ENCODE assay signal across 3 cellular contexts in the genomic region with DNA sequence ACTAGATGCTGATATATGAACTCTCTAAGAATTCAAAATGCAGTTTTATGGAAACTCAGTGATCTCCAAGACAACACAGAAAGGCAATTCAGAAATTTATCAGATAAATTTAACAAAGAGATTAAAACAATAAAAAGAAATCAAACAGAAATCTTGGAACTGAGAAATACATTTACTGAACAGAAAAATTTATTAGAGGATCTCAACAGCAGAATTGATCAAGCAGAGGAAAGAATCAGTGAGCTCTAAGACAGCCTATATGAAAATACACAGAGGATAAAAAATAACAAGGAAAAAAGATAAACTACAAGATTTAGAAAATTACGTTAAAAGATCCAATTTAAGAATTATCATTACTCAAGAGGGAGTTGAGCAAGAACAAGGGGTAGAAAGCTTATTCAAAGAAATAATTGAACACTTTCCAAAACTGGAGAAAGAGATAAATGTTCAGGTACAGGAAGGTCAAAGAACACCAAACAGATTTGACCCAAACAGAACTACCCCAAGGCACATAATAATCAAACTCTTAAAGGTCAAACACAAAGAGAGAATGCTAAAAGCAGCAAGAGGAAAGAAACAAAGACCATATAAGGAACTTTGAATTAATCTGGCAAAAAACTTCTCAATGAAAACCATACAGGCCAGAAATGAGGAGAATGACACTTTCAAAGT.
TF ChIP-seq lines count a peak whose summit lies in the region.

No MANE protein-coding gene starts in this region.

TF ChIP-seq in liver, 16 proteins besides CTCF, POLR2A, EP300 and RAD21:
- TF ChIP-seq EGR1 (IDR thresholded peaks at IDR 0.05; ENCODE audit: low read depth in 2 of 2) (no peak), JUND (IDR thresholded peaks at IDR 0.05) (peak in 1 of 2 donors; percentile 52), SP1 (IDR thresholded peaks at IDR 0.05) (peak; percentile 36), HNF4G (IDR thresholded peaks at IDR 0.05) (no peak), FOXA2 (IDR thresholded peaks at IDR 0.05) (no peak), RXRA (IDR thresholded peaks at IDR 0.05) (peak; percentile 55 to 70), HNF4A (conservative IDR thresholded peaks at IDR 0.05) (peak; percentile 66 to 76), NR2F2 (IDR thresholded peaks at IDR 0.05) (no peak), YY1 (IDR thresholded peaks at IDR 0.05) (no peak), GABPA (IDR thresholded peaks at IDR 0.05 in 1 of 2, conservative IDR thresholded peaks at IDR 0.05 in 1 of 2) (no peak), FOXA1 (IDR thresholded peaks at IDR 0.05) (no peak), TAF1 (conservative IDR thresholded peaks at IDR 0.05) (no peak)
- TF ChIP-seq, protein P1, sequence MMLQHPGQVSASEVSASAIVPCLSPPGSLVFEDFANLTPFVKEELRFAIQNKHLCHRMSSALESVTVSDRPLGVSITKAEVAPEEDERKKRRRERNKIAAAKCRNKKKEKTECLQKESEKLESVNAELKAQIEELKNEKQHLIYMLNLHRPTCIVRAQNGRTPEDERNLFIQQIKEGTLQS (IDR thresholded peaks at IDR 0.05) = no peak
- TF ChIP-seq, protein P2, sequence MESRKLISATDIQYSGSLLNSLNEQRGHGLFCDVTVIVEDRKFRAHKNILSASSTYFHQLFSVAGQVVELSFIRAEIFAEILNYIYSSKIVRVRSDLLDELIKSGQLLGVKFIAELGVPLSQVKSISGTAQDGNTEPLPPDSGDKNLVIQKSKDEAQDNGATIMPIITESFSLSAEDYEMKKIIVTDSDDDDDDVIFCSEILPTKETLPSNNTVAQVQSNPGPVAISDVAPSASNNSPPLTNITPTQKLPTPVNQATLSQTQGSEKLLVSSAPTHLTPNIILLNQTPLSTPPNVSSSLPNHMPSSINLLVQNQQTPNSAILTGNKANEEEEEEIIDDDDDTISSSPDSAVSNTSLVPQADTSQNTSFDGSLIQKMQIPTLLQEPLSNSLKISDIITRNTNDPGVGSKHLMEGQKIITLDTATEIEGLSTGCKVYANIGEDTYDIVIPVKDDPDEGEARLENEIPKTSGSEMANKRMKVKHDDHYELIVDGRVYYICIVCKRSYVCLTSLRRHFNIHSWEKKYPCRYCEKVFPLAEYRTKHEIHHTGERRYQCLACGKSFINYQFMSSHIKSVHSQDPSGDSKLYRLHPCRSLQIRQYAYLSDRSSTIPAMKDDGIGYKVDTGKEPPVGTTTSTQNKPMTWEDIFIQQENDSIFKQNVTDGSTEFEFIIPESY (IDR thresholded peaks at IDR 0.05) = no peak
- TF ChIP-seq, protein P3, sequence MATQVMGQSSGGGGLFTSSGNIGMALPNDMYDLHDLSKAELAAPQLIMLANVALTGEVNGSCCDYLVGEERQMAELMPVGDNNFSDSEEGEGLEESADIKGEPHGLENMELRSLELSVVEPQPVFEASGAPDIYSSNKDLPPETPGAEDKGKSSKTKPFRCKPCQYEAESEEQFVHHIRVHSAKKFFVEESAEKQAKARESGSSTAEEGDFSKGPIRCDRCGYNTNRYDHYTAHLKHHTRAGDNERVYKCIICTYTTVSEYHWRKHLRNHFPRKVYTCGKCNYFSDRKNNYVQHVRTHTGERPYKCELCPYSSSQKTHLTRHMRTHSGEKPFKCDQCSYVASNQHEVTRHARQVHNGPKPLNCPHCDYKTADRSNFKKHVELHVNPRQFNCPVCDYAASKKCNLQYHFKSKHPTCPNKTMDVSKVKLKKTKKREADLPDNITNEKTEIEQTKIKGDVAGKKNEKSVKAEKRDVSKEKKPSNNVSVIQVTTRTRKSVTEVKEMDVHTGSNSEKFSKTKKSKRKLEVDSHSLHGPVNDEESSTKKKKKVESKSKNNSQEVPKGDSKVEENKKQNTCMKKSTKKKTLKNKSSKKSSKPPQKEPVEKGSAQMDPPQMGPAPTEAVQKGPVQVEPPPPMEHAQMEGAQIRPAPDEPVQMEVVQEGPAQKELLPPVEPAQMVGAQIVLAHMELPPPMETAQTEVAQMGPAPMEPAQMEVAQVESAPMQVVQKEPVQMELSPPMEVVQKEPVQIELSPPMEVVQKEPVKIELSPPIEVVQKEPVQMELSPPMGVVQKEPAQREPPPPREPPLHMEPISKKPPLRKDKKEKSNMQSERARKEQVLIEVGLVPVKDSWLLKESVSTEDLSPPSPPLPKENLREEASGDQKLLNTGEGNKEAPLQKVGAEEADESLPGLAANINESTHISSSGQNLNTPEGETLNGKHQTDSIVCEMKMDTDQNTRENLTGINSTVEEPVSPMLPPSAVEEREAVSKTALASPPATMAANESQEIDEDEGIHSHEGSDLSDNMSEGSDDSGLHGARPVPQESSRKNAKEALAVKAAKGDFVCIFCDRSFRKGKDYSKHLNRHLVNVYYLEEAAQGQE (IDR thresholded peaks at IDR 0.05) = no peak
- TF ChIP-seq, protein P4, sequence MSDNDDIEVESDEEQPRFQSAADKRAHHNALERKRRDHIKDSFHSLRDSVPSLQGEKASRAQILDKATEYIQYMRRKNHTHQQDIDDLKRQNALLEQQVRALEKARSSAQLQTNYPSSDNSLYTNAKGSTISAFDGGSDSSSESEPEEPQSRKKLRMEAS (IDR thresholded peaks at IDR 0.05) = no peak

TF ChIP-seq in HepG2, 621 proteins besides CTCF, POLR2A, EP300 and RAD21:
- no peak for TF ChIP-seq MBD4 (IDR thresholded peaks at IDR 0.05; ENCODE audit: borderline replicate concordance, low read length)

TF ChIP-seq in K562, 482 proteins besides CTCF, POLR2A, EP300 and RAD21:
- TF ChIP-seq, protein P5, sequence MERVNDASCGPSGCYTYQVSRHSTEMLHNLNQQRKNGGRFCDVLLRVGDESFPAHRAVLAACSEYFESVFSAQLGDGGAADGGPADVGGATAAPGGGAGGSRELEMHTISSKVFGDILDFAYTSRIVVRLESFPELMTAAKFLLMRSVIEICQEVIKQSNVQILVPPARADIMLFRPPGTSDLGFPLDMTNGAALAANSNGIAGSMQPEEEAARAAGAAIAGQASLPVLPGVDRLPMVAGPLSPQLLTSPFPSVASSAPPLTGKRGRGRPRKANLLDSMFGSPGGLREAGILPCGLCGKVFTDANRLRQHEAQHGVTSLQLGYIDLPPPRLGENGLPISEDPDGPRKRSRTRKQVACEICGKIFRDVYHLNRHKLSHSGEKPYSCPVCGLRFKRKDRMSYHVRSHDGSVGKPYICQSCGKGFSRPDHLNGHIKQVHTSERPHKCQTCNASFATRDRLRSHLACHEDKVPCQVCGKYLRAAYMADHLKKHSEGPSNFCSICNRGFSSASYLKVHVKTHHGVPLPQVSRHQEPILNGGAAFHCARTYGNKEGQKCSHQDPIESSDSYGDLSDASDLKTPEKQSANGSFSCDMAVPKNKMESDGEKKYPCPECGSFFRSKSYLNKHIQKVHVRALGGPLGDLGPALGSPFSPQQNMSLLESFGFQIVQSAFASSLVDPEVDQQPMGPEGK (CRISPR knock-in tag; IDR thresholded peaks at IDR 0.05; ENCODE audit: borderline replicate concordance) = no peak
- TF ChIP-seq, protein P6, sequence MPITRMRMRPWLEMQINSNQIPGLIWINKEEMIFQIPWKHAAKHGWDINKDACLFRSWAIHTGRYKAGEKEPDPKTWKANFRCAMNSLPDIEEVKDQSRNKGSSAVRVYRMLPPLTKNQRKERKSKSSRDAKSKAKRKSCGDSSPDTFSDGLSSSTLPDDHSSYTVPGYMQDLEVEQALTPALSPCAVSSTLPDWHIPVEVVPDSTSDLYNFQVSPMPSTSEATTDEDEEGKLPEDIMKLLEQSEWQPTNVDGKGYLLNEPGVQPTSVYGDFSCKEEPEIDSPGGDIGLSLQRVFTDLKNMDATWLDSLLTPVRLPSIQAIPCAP (CRISPR knock-in tag; IDR thresholded peaks at IDR 0.05; ENCODE audit: borderline replicate concordance) = no peak
- TF ChIP-seq, protein P7, sequence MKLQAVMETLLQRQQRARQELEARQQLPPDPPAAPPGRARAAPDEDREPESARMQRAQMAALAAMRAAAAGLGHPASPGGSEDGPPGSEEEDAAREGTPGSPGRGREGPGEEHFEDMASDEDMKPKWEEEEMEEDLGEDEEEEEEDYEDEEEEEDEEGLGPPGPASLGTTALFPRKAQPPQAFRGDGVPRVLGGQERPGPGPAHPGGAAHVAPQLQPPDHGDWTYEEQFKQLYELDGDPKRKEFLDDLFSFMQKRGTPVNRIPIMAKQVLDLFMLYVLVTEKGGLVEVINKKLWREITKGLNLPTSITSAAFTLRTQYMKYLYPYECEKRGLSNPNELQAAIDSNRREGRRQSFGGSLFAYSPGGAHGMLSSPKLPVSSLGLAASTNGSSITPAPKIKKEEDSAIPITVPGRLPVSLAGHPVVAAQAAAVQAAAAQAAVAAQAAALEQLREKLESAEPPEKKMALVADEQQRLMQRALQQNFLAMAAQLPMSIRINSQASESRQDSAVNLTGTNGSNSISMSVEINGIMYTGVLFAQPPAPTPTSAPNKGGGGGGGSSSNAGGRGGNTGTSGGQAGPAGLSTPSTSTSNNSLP (IDR thresholded peaks at IDR 0.05; ENCODE audit: borderline replicate concordance, low read depth, low read length) = no peak
- TF ChIP-seq CBX3 (IDR thresholded peaks at IDR 0.05; ENCODE audit: borderline replicate concordance in 1 of 2, low read length in 2 of 2) (peak in 1 of 2 experiments; percentile 45; a peak in 1 of 3 replicates), TCFL5 (CRISPR knock-in tag; conservative IDR thresholded peaks at IDR 0.05) (no peak), CBX8 (IDR thresholded peaks at IDR 0.05; ENCODE audit: borderline replicate concordance, extremely low read depth, low read depth, low read length, poor library complexity, severe bottlenecking) (no peak), CEBPG (CRISPR knock-in tag; IDR thresholded peaks at IDR 0.05) (no peak), CEBPG (tag; conservative IDR thresholded peaks at IDR 0.05 in 1 of 2, IDR thresholded peaks at IDR 0.05 in 1 of 2) (no peak), NEUROD1 (IDR thresholded peaks at IDR 0.05; ENCODE audit: borderline replicate concordance, low read depth, low read length, partially characterized antibody) (no peak), CSDE1 (IDR thresholded peaks at IDR 0.05) (no peak), NFE2 (IDR thresholded peaks at IDR 0.05; ENCODE audit: low read depth) (no peak), TRIM28 (IDR thresholded peaks at IDR 0.05) (peak; percentile 49; the same call in 1 of the 2 replicates), TRIM24 (IDR thresholded peaks at IDR 0.05) (peak; percentile 71 to 79)
- TF ChIP-seq, protein P8, sequence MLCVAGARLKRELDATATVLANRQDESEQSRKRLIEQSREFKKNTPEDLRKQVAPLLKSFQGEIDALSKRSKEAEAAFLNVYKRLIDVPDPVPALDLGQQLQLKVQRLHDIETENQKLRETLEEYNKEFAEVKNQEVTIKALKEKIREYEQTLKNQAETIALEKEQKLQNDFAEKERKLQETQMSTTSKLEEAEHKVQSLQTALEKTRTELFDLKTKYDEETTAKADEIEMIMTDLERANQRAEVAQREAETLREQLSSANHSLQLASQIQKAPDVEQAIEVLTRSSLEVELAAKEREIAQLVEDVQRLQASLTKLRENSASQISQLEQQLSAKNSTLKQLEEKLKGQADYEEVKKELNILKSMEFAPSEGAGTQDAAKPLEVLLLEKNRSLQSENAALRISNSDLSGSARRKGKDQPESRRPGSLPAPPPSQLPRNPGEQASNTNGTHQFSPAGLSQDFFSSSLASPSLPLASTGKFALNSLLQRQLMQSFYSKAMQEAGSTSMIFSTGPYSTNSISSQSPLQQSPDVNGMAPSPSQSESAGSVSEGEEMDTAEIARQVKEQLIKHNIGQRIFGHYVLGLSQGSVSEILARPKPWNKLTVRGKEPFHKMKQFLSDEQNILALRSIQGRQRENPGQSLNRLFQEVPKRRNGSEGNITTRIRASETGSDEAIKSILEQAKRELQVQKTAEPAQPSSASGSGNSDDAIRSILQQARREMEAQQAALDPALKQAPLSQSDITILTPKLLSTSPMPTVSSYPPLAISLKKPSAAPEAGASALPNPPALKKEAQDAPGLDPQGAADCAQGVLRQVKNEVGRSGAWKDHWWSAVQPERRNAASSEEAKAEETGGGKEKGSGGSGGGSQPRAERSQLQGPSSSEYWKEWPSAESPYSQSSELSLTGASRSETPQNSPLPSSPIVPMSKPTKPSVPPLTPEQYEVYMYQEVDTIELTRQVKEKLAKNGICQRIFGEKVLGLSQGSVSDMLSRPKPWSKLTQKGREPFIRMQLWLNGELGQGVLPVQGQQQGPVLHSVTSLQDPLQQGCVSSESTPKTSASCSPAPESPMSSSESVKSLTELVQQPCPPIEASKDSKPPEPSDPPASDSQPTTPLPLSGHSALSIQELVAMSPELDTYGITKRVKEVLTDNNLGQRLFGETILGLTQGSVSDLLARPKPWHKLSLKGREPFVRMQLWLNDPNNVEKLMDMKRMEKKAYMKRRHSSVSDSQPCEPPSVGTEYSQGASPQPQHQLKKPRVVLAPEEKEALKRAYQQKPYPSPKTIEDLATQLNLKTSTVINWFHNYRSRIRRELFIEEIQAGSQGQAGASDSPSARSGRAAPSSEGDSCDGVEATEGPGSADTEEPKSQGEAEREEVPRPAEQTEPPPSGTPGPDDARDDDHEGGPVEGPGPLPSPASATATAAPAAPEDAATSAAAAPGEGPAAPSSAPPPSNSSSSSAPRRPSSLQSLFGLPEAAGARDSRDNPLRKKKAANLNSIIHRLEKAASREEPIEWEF (CRISPR knock-in tag; IDR thresholded peaks at IDR 0.05) = no peak
- TF ChIP-seq, protein P9, sequence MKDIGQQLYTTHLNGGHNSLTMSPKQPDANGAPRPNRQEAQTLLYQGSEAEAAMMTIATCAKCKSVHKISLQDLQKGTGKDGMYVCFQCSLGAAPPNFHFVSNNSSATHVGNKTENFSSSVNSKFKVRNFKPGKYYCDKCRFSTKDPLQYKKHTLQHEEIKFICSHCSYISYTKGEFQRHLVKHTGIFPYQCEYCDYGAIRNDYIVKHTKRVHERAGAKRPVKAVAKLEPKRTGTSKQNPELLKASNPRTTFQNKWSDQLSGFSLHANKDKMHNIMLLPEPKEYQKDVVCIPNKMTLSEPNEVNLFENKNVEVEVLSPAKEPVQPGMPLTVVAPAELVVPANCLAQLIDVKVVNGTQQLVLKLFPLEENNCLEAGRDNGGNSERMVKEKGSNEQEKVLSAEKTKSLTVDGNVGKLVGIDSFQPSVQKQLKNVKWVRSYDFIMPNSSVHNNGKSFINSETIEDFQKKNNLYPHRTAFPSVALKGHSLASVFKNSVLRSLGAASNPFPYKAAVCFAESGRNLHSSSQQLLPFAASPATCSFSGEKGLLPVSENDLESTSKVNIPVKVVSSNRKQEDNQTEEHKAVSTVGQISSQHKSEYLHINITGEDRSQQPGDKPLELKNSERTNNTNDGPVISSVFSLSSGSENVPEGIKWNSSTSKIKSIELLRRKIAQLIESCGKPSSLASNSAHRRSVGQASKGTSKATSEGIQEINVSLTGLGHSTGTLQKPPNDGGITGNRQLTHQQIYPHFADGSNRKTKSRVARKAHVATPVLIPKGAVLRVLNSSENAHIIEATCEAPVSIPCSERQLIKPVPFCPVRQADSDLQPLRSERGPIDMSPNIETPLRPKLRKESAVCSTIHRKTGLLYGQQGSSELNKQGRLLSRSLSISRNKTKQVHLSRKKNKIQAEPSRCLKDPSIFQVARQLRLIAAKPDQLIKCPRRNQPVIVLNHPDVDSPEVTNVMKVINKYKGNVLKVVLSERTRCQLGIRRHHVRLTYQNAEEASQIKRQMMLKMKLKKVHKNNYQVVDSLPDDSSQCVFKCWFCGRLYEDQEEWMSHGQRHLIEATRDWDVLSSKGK (CRISPR knock-in tag; IDR thresholded peaks at IDR 0.05) = no peak
- TF ChIP-seq, protein P10, sequence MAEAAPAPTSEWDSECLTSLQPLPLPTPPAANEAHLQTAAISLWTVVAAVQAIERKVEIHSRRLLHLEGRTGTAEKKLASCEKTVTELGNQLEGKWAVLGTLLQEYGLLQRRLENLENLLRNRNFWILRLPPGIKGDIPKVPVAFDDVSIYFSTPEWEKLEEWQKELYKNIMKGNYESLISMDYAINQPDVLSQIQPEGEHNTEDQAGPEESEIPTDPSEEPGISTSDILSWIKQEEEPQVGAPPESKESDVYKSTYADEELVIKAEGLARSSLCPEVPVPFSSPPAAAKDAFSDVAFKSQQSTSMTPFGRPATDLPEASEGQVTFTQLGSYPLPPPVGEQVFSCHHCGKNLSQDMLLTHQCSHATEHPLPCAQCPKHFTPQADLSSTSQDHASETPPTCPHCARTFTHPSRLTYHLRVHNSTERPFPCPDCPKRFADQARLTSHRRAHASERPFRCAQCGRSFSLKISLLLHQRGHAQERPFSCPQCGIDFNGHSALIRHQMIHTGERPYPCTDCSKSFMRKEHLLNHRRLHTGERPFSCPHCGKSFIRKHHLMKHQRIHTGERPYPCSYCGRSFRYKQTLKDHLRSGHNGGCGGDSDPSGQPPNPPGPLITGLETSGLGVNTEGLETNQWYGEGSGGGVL (CRISPR knock-in tag; IDR thresholded peaks at IDR 0.05) = no peak
